ENCODE assay signal across 9 cellular contexts in the genomic region with DNA sequence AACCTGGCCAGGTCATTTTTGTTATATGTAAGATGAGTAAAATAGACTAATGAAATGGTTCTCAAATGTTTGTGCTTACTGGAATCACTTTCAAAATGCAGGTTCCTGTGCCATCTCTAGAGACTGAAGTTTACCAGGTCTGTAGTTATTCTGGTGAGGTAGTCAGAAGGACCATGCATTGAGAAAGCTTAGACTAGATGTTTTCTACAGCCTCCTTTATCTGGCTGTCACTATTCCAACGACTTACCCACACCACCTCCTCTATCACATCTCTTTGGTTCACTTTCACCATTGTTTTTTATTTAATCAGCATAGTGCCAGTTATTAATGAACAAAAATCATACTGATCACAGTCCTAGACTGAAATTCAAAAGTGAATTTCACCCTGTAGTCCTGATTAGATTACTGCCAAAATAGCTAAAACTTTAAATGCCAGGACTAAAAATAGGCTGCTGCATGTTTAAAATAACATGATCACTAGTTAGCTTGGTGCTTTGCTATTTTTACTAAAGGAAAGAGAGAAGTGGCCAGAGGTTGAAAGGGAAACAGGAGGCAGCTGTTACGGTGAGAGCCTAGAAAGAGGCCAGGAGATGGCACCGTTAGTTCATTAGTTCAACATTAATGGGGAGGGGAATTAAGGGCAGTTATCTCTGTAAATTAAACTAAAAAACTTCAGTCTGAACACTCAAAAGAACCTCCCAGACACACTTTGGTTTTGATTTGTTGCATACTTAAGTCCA. TPM values are rescaled to one million over a fixed set of nuclear protein-coding genes. Genes with fewer than 3 reads are reported as not detected.
DNase-seq lines count a peak whose midpoint lies in the region; ATAC-seq and TF ChIP-seq lines count a peak whose summit lies in the region.
"Had no signal": no experiment of that assay in that cellular context is flagged by ENCODE, and none has a peak within 500 bp of the region (broad histone marks: within the 10 kb centered on the region; RNA-seq: fewer than 3 reads in every experiment).

No MANE protein-coding gene starts in this region.

- H3K27ac ChIP-seq in stomach: peak overlapping the region in 1 of 5 donors; percentile 21
- H3K27ac ChIP-seq: skin epidermis had no signal

- no peak overlapping the region for H3K27ac Mint-ChIP-seq in osteocyte (ENCODE audit: unreplicated experiment)

- no peaks in the 10 kb centered on the region for H3K4me1 ChIP-seq in stomach

- TF ChIP-seq EP300 in stomach (IDR thresholded peaks at IDR 0.05): no peak

- no peaks in the 10 kb centered on the region for H3K27me3 ChIP-seq in stomach

- ATAC-seq in GM18909 (IDR thresholded peaks at IDR 0.05; ENCODE audit: poor library complexity, unreplicated experiment): peak; percentile 71

- H3K4me3 ChIP-seq in stomach: no peak overlapping the region
- H3K4me3 ChIP-seq: skin epidermis had no signal

- H3K9me3 Mint-ChIP-seq in osteocyte (ENCODE audit: unreplicated experiment): no peaks in the 10 kb centered on the region

- TF ChIP-seq CTCF in osteocyte (IDR thresholded peaks at IDR 0.05) (peak; percentile 43), stomach (IDR thresholded peaks at IDR 0.05) (no peak)

- DNase-seq in AG20443 (ENCODE audit: low spot score) (peak; percentile 26), LHCN-M2 (ENCODE audit: low read depth) (peak; percentile 19), dermis blood vessel endothelial cell (peak; percentile 34), osteocyte (ENCODE audit: extremely low spot score, unreplicated experiment) (no peak), COLO829 (ENCODE audit: low spot score) (no peak), NCI-H748 (lab: John Stamatoyannopoulos, UW; ENCODE audit: unreplicated experiment) (no peak), stomach (no peak)

- peaks cover 5% of the 10 kb centered on the region for H3K27me3 Mint-ChIP-seq in osteocyte (ENCODE audit: unreplicated experiment)

- H3K9me3 ChIP-seq in stomach: no peaks in the 10 kb centered on the region

- peaks cover 7% of the 10 kb centered on the region for H3K4me1 Mint-ChIP-seq in osteocyte (ENCODE audit: unreplicated experiment)

- H3K4me3 Mint-ChIP-seq in osteocyte (ENCODE audit: unreplicated experiment): no peak overlapping the region

- no peak for TF ChIP-seq POLR2A in stomach (IDR thresholded peaks at IDR 0.05)

- intact Hi-C loops in stomach (cut with DNase I; ENCODE audit: low total_unique reads): no loop called here

- no peaks in the 10 kb centered on the region for H3K36me3 Mint-ChIP-seq in osteocyte (ENCODE audit: unreplicated experiment)

- WGBS in stomach, 5 donors: 10 to 19% (median 16%) methylated on average over 3 of the region's 3 CpGs

- no peaks in the 10 kb centered on the region for H3K36me3 ChIP-seq in stomach

RNA-seq across cellular contexts. Expression of a gene that starts 13.9 kb away (rescaled TPM):
- 46.8 and 55.4 TPM in 2 replicates for total RNA-seq in LHCN-M2 (2014; rRNA removed)
- 6.5 TPM for polyA plus RNA-seq in LHCN-M2 (2012)
- total RNA-seq in dermis blood vessel endothelial cell: 30.2 and 37.3 TPM in 2 replicates
- total RNA-seq in osteocyte: 43.0 and 45.4 TPM in 2 replicates
- total RNA-seq in stomach: 10 to 100 TPM; 15.4 to 86.1 (median 34.8) TPM
- polyA plus RNA-seq in stomach: 1 to 10 TPM; 3.2 to 4.7 (median 3.7) TPM

Comparison
In these comparisons a context has a peak if more than half of its experiments do, and no peak if none do; other contexts are left out.
1. DNase-seq: peak in AG20443 (single experiment), LHCN-M2 (single experiment) and dermis blood vessel endothelial cell (single experiment); none in osteocyte (single experiment), COLO829 (single experiment), NCI-H748 (single experiment) and stomach (single experiment).